Comparison of ENCODE assay signal across 18 cellular contexts in genomic region chr2:164816046-164816445, GRCh38. TPM values are rescaled to one million over a fixed set of nuclear protein-coding genes. Genes with fewer than 3 reads are reported as not detected.
"Had no signal": no experiment of that assay in that cellular context is flagged by ENCODE, and none has a peak within 500 bp of the region (broad histone marks: within the 10 kb centered on the region; RNA-seq: fewer than 3 reads in every experiment).

No MANE protein-coding gene starts in this region.

- H3K4me3 ChIP-seq: cardiac muscle cell, ovary, prostate gland, right atrium auricular region had no signal

- DNase-seq: activated CD4-positive, alpha-beta memory T cell treated with anti-CD3 and anti-CD28 coated beads, Interleukin-2, amount 10 ng/mL, durations not matched to agents 7 days and 5 days; activated CD4-positive, alpha-beta T cell treated with anti-CD3 and anti-CD28 coated beads, Interleukin-2, amount 10 ng/mL, durations not matched to agents 24 days and 14 days; activated effector memory CD4-positive, alpha-beta T cell treated with Interleukin-2 at 50 U/mL for 16 hours; activated naive CD4-positive, alpha-beta T cell treated with anti-CD3 and anti-CD28 coated beads for 36 hours; activated naive CD8-positive, alpha-beta T cell treated with anti-CD3 and anti-CD28 coated beads, Interleukin-2, amount 10 ng/mL, durations not matched to agents 7 days and 5 days; activated T-cell treated with anti-CD3 and anti-CD28 coated beads, Interleukin-2, amount 50 U/mL, for 72 hours; amniotic stem cell; foreskin keratinocyte; hippocampal formation; left ventricle myocardium superior; mammary epithelial cell; ovary; stimulated activated CD4-positive, alpha-beta T cell treated with anti-CD3 and anti-CD28 coated beads, Interleukin-12 subunit alpha, Interleukin-12 subunit beta, amount 100 ng/mL, for 4 hours; stimulated activated CD4-positive, alpha-beta T cell treated with anti-CD3 and anti-CD28 coated beads, Interleukin-4, amount 100 ng/mL, for 4 hours had no signal

- H3K9me3 ChIP-seq: neutrophil, ovary, prostate gland, right atrium auricular region had no signal

- H3K27me3 ChIP-seq: foreskin keratinocyte, neutrophil, ovary, right atrium auricular region had no signal

- ATAC-seq: activated T-cell treated with anti-CD3 and anti-CD28 coated beads, Interleukin-2, amount 50 U/mL, for 72 hours; foreskin keratinocyte; left ventricle myocardium superior had no signal

- H3K36me3 ChIP-seq: cardiac muscle cell, neutrophil, ovary, prostate gland, right atrium auricular region had no signal

- H3K4me1 ChIP-seq: foreskin keratinocyte had no signal

- H3K27ac ChIP-seq: cardiac muscle cell, foreskin keratinocyte, neutrophil, ovary, prostate gland, right atrium auricular region had no signal

RNA-seq across cellular contexts. Expression of gene COBLL1, which starts 25.6 kb away (rescaled TPM):
- total RNA-seq: activated CD4-positive, alpha-beta memory T cell treated with anti-CD3 and anti-CD28 coated beads, Interleukin-2, amount 10 ng/mL, durations not matched to agents 7 days and 5 days; activated CD4-positive, alpha-beta T cell treated with anti-CD3 and anti-CD28 coated beads, Interleukin-2, amount 10 ng/mL, durations not matched to agents 24 days and 14 days; activated naive CD4-positive, alpha-beta T cell treated with anti-CD3 and anti-CD28 coated beads for 36 hours had no signal
